In genomic region chr10:98415710-98416077, GRCh38 we compare ENCODE assay signal across 11 cellular contexts. TPM values are rescaled to one million over a fixed set of nuclear protein-coding genes. Genes with fewer than 3 reads are reported as not detected.
DNase-seq lines count a peak whose midpoint lies in the region; FAIRE-seq and TF ChIP-seq lines count a peak whose summit lies in the region.
"Had no signal": no experiment of that assay in that cellular context is flagged by ENCODE, and none has a peak within 500 bp of the region (broad histone marks: within the 10 kb centered on the region; RNA-seq: fewer than 3 reads in every experiment).

No MANE protein-coding gene starts in this region.

- no peak overlapping the region for H3K27ac ChIP-seq in CD8-positive, alpha-beta memory T cell (ENCODE audit: low read depth, low read length)
- H3K27ac ChIP-seq in endothelial cell of umbilical vein (ENCODE audit: insufficient read depth, low read depth, low read length) (no peak overlapping the region), prostate gland (peak overlapping the region; percentile 63 to 64)

- no peak overlapping the region for H3K4me2 ChIP-seq in endothelial cell of umbilical vein (ENCODE audit: insufficient read depth, low read length)

- peak overlapping the region in 4 of 8 donors; percentile 67 to 98 (median 78) for H3K27ac Mint-ChIP-seq in CD8-positive, alpha-beta memory T cell

- H3K27me3 ChIP-seq in CD8-positive, alpha-beta memory T cell (ENCODE audit: insufficient read depth, low read length, poor library complexity, severe bottlenecking): no peaks in the 10 kb centered on the region
- H3K27me3 ChIP-seq in endothelial cell of umbilical vein (ENCODE audit: control insufficient read depth in 2 of 2, insufficient read depth in 2 of 2, low read length in 2 of 2) (no peaks in the 10 kb centered on the region), prostate gland (replicated peaks; ENCODE audit: insufficient read depth) (no peaks in the 10 kb centered on the region)

- peaks cover 6% of the 10 kb centered on the region for H3K36me3 ChIP-seq in CD8-positive, alpha-beta memory T cell (ENCODE audit: insufficient read depth, low read length)
- peaks cover 3 to 25% of the 10 kb centered on the region in 2 experiments for H3K36me3 ChIP-seq in endothelial cell of umbilical vein (ENCODE audit: control insufficient read depth in 2 of 2, extremely low read depth in 1 of 2, insufficient read depth in 2 of 2, low read length in 2 of 2)
- H3K36me3 ChIP-seq in prostate gland: no peaks in the 10 kb centered on the region

- H3K9ac ChIP-seq in endothelial cell of umbilical vein (replicated peaks; ENCODE audit: extremely low read depth, insufficient read depth, low read length): no peak overlapping the region

- no peak for FAIRE-seq in endothelial cell of umbilical vein (lab: Jason Lieb, UNC)
- FAIRE-seq: TTC549 had no signal

- no peaks in the 10 kb centered on the region for H3K9me3 ChIP-seq in CD8-positive, alpha-beta memory T cell (ENCODE audit: low read length)
- no peaks in the 10 kb centered on the region for H3K9me3 ChIP-seq in endothelial cell of umbilical vein (replicated peaks; ENCODE audit: control insufficient read depth, insufficient read depth, low read length)
- no peaks in the 10 kb centered on the region for H3K9me3 ChIP-seq in prostate gland

- H3K27me3 Mint-ChIP-seq in CD8-positive, alpha-beta memory T cell: no peaks in the 10 kb centered on the region

- H4K20me1 ChIP-seq in endothelial cell of umbilical vein (replicated peaks; ENCODE audit: control insufficient read depth, extremely low read depth, insufficient read depth, low read length): no peaks in the 10 kb centered on the region

- H3K4me3 ChIP-seq in CD8-positive, alpha-beta memory T cell (ENCODE audit: low read length): no peak overlapping the region
- H3K4me3 ChIP-seq in endothelial cell of umbilical vein (replicated peaks in 1 of 3; ENCODE audit: insufficient read depth in 1 of 3, low read depth in 1 of 3, low read length in 3 of 3): no peak overlapping the region
- no peak overlapping the region for H3K4me3 ChIP-seq in prostate gland

- no TSS peak for BruUV-seq in endothelial cell of umbilical vein (replicated peaks; lab: Mats Ljungman, UMichigan)

- intact Hi-C loops in endothelial cell of umbilical vein (cut with micrococcal nuclease) (loop anchor here (1.0 kb wide), 1 partner anchor 31 kb away; the partner anchor contains the start of gene HPS1), prostate gland (cut with DNase I) (no loop called here)

- peaks cover 16% of the 10 kb centered on the region for H3K4me1 ChIP-seq in CD8-positive, alpha-beta memory T cell (ENCODE audit: insufficient read depth, low read length)
- H3K4me1 ChIP-seq in endothelial cell of umbilical vein (ENCODE audit: control insufficient read depth, extremely low read depth, insufficient read depth, low read length): peaks cover 14% of the 10 kb centered on the region
- no peaks in the 10 kb centered on the region for H3K4me1 ChIP-seq in prostate gland (replicated peaks)

- H3K4me3 Mint-ChIP-seq in CD8-positive, alpha-beta memory T cell: peak overlapping the region in 6 of 7 donors; percentile 74 to 98 (median 92)

- CTCF ChIA-PET in CD8-positive, alpha-beta memory T cell (lab: Charles Lee): interaction anchor here (1.5 kb wide), 2 partner anchors 10 kb away, joined by 5 to 7 read pairs; no protein-coding TSS in a partner anchor
- CTCF ChIA-PET in endothelial cell of umbilical vein (lab: Charles Lee): interaction anchor here (0.7 to 2.5 kb wide), 8 partner anchors 10 to 831 kb away, joined by 3 to 13 read pairs (median 4); no protein-coding TSS in a partner anchor

- peak in 1 of 5 donors; percentile 23 for DNase-seq in CD8-positive, alpha-beta memory T cell
- peak; percentile 34 for DNase-seq in NCI-H2227 (lab: John Stamatoyannopoulos, UW; ENCODE audit: unreplicated experiment)
- peak; percentile 14 for DNase-seq in endothelial cell of umbilical vein (ENCODE audit: low read depth, low spot score)
- no peak for DNase-seq in prostate gland (ENCODE audit: low spot score)
- no peak for DNase-seq in NCI-H187 treated with DMSO at 0.1 percent for 48 hours (lab: John Stamatoyannopoulos, UW)
- no peak for DNase-seq in KG1 (lab: John Stamatoyannopoulos, UW)
- no peak for DNase-seq in NCI-H146 (lab: John Stamatoyannopoulos, UW)
- no peak for DNase-seq in LoVo (ENCODE audit: low spot score)
- DNase-seq: NCI-H2107 had no signal

- no peaks in the 10 kb centered on the region for H3K79me2 ChIP-seq in endothelial cell of umbilical vein (ENCODE audit: control insufficient read depth, insufficient read depth, low read length)

- no peak overlapping the region for H2AFZ ChIP-seq in endothelial cell of umbilical vein (ENCODE audit: low read depth, low read length)

- peaks cover 0 to 44% (median 6%) of the 10 kb centered on the region in 3 donors for H3K36me3 Mint-ChIP-seq in CD8-positive, alpha-beta memory T cell

- no peaks in the 10 kb centered on the region for H3K9me1 ChIP-seq in endothelial cell of umbilical vein (replicated peaks; ENCODE audit: control insufficient read depth, extremely low read depth, insufficient read depth, low read length)

- no peak for TF ChIP-seq POLR2A in endothelial cell of umbilical vein (IDR thresholded peaks at IDR 0.05; ENCODE audit: low read depth, low read length)
- TF ChIP-seq POLR2A in prostate gland (IDR thresholded peaks at IDR 0.05): no peak

- peaks cover 17 to 36% (median 30%) of the 10 kb centered on the region in 3 donors for H3K4me1 Mint-ChIP-seq in CD8-positive, alpha-beta memory T cell

- TF ChIP-seq CTCF in endothelial cell of umbilical vein (IDR thresholded peaks at IDR 0.05; ENCODE audit: extremely low read depth in 1 of 2, insufficient read depth in 1 of 2, low read depth in 1 of 2, low read length in 2 of 2) (no peak), prostate gland (IDR thresholded peaks at IDR 0.05) (no peak)

- dilution Hi-C loops in endothelial cell of umbilical vein (cut with MboI; ENCODE audit: extremely low pct_ligation_motif_present, low sequenced_read_pairs): no loop called here

- H3K9me3 Mint-ChIP-seq in CD8-positive, alpha-beta memory T cell: no peaks in the 10 kb centered on the region
- H3K9me3 Mint-ChIP-seq: activated naive CD4-positive, alpha-beta T cell treated with anti-CD3 and anti-CD28 coated beads for 36 hours had no signal

- POLR2A ChIA-PET in CD8-positive, alpha-beta memory T cell (lab: Charles Lee): interaction anchor here (0.5 kb wide), 1 partner anchor 302 kb away, joined by 3 read pairs; no protein-coding TSS in a partner anchor
- POLR2A ChIA-PET in endothelial cell of umbilical vein (lab: Charles Lee): interaction anchor here (0.6 to 0.7 kb wide), 2 partner anchors 21 to 45 kb away, joined by 3 read pairs; no protein-coding TSS in a partner anchor

- WGBS in prostate gland: 65% methylated on average over 8 of the region's 8 CpGs

TF ChIP-seq in endothelial cell of umbilical vein, 7 proteins besides CTCF, POLR2A, EP300 and RAD21:
- TF ChIP-seq MAX (IDR thresholded peaks at IDR 0.05; ENCODE audit: insufficient read depth, insufficient read length) (no peak), MYC (IDR thresholded peaks at IDR 0.05; ENCODE audit: low read depth, low read length) (no peak), GATA2 (IDR thresholded peaks at IDR 0.05; ENCODE audit: insufficient read depth, insufficient read length, low read depth, low read length) (no peak), EZH2 (IDR thresholded peaks at IDR 0.05; ENCODE audit: borderline replicate concordance, low read depth, low read length, severe bottlenecking) (no peak), POLR2AphosphoS5 (IDR thresholded peaks at IDR 0.05; ENCODE audit: insufficient read depth, low read depth, low read length) (no peak), JUN (IDR thresholded peaks at IDR 0.05; ENCODE audit: borderline replicate concordance, insufficient read depth, insufficient read length, low read depth) (no peak), FOS (IDR thresholded peaks at IDR 0.05; ENCODE audit: borderline replicate concordance, insufficient read depth, low read length) (no peak)

RNA-seq across cellular contexts. Expression of gene PYROXD2, which starts 0.7 kb away (rescaled TPM):
- 1 to 10 TPM; 3.6 to 4.0 TPM for total RNA-seq in CD8-positive, alpha-beta memory T cell
- 5.3 TPM for polyA plus RNA-seq in CD8-positive, alpha-beta memory T cell
- total RNA-seq in endothelial cell of umbilical vein (7.0 TPM in 2 replicates), prostate gland (10 to 100 TPM; 15.0 to 21.6 TPM)
- 11.8 and 13.7 TPM in 2 replicates for polyA plus RNA-seq in endothelial cell of umbilical vein
- polyA plus RNA-seq in endothelial cell of umbilical vein (2011; cell fraction: cytosol; rRNA removed): 6.6 and 6.9 TPM in 2 replicates
- 63.3 and 69.4 TPM in 2 replicates for polyA plus RNA-seq in endothelial cell of umbilical vein (2011; cell fraction: nucleus; rRNA removed)
- 4.3 and 7.6 TPM in 2 replicates for polyA plus RNA-seq in endothelial cell of umbilical vein (2012)
- 3.7 and 4.3 TPM in 2 replicates for polyA minus RNA-seq in endothelial cell of umbilical vein
- polyA minus RNA-seq in endothelial cell of umbilical vein (2011; cell fraction: cytosol; rRNA and poly(A)+ RNA removed): 2.3 TPM
- 7.3 and 8.6 TPM in 2 replicates for polyA minus RNA-seq in endothelial cell of umbilical vein (2011; cell fraction: nucleus; rRNA and poly(A)+ RNA removed)

RNA-seq across cellular contexts. Expression of gene HPS1, which starts 31.0 kb away (rescaled TPM):
- total RNA-seq in CD8-positive, alpha-beta memory T cell: 10 to 100 TPM; 50.5 to 58.3 TPM
- polyA plus RNA-seq in CD8-positive, alpha-beta memory T cell: 89.8 TPM
- total RNA-seq in endothelial cell of umbilical vein (60.7 and 67.1 TPM in 2 replicates), prostate gland (10 to 100 TPM; 59.9 to 93.6 TPM)
- 67.5 and 81.3 TPM in 2 replicates for polyA plus RNA-seq in endothelial cell of umbilical vein
- 50.2 and 60.3 TPM in 2 replicates for polyA plus RNA-seq in endothelial cell of umbilical vein (2011; cell fraction: cytosol; rRNA removed)
- 161 and 206 TPM in 2 replicates for polyA plus RNA-seq in endothelial cell of umbilical vein (2011; cell fraction: nucleus; rRNA removed)
- polyA plus RNA-seq in endothelial cell of umbilical vein (2012): 51.9 and 57.0 TPM in 2 replicates
- polyA minus RNA-seq in endothelial cell of umbilical vein: 74.0 and 76.0 TPM in 2 replicates
- 15.3 TPM for polyA minus RNA-seq in endothelial cell of umbilical vein (2011; cell fraction: cytosol; rRNA and poly(A)+ RNA removed)
- polyA minus RNA-seq in endothelial cell of umbilical vein (2011; cell fraction: nucleus; rRNA and poly(A)+ RNA removed): 57.5 and 66.8 TPM in 2 replicates

Comparison
In these comparisons a context has a peak if more than half of its experiments do, and no peak if none do; other contexts are left out.
1. DNase-seq: peak in NCI-H2227 (single experiment) and endothelial cell of umbilical vein (single experiment); none in prostate gland (single experiment), NCI-H187 treated with DMSO at 0.1 percent for 48 hours (single experiment), KG1 (single experiment), NCI-H146 (single experiment) and LoVo (single experiment).
2. H3K27ac ChIP-seq: peak in prostate gland (2 of 2); none in CD8-positive, alpha-beta memory T cell (single experiment) and endothelial cell of umbilical vein (single experiment).